Comparison of ENCODE assay signal across 8 cellular contexts in genomic region chr10:102450374-102451104, GRCh38. TPM values are rescaled to one million over a fixed set of nuclear protein-coding genes. Genes with fewer than 3 reads are reported as not detected.
DNase-seq lines count a peak whose midpoint lies in the region; ATAC-seq, FAIRE-seq and TF ChIP-seq lines count a peak whose summit lies in the region.

No MANE protein-coding gene starts in this region.

- H3K9me3 Mint-ChIP-seq in astrocyte (ENCODE audit: unreplicated experiment), result no peaks in the 10 kb centered on the region

- H3K27ac Mint-ChIP-seq in astrocyte (ENCODE audit: unreplicated experiment), result no peak overlapping the region

- no peaks in the 10 kb centered on the region for H3K79me2 ChIP-seq in astrocyte (ENCODE audit: insufficient read depth, low read length)

- H3K36me3 Mint-ChIP-seq in astrocyte (ENCODE audit: low read depth, unreplicated experiment), result peaks cover 2% of the 10 kb centered on the region

- TF ChIP-seq CTCF in astrocyte (IDR thresholded peaks at IDR 0.05; ENCODE audit: insufficient read depth, low read depth, low read length) (no peak), retinal pigment epithelial cell (conservative IDR thresholded peaks at IDR 0.05; ENCODE audit: low read depth, low read length) (no peak)

- H4K20me1 ChIP-seq in astrocyte (ENCODE audit: insufficient read depth, low read length), result no peaks in the 10 kb centered on the region

- ATAC-seq in GM18498 (IDR thresholded peaks at IDR 0.05; ENCODE audit: unreplicated experiment) (peak; percentile 81), HG02798 (IDR thresholded peaks at IDR 0.05; ENCODE audit: poor library complexity, unreplicated experiment) (peak; percentile 81), GM18870 (IDR thresholded peaks at IDR 0.05; ENCODE audit: unreplicated experiment) (no peak)

- H2AFZ ChIP-seq in astrocyte (ENCODE audit: low read depth, low read length), result peak overlapping the region; percentile 90

- FAIRE-seq in astrocyte (lab: Jason Lieb, UNC), result no peak

- H3K27me3 ChIP-seq in astrocyte (ENCODE audit: insufficient read depth, low read length), result no peaks in the 10 kb centered on the region

- H3K9ac ChIP-seq in astrocyte (ENCODE audit: low read length), result peak overlapping the region; percentile 74

- peak overlapping the region; percentile 69 for H3K4me3 ChIP-seq in astrocyte (ENCODE audit: insufficient read depth, low read depth, low read length)
- peak overlapping the region; percentile 49 for H3K4me3 ChIP-seq in retinal pigment epithelial cell (ENCODE audit: low read length)

- H3K4me1 Mint-ChIP-seq in astrocyte (ENCODE audit: low read depth, unreplicated experiment), result peaks cover 20% of the 10 kb centered on the region

- H3K27me3 Mint-ChIP-seq in astrocyte (ENCODE audit: low read depth, unreplicated experiment), result no peaks in the 10 kb centered on the region

- no peaks in the 10 kb centered on the region for H3K36me3 ChIP-seq in astrocyte (ENCODE audit: insufficient read depth, low read length)

- H3K4me3 Mint-ChIP-seq in astrocyte (ENCODE audit: unreplicated experiment), result peak overlapping the region; percentile 92

- peaks cover 23% of the 10 kb centered on the region for H3K4me1 ChIP-seq in astrocyte (ENCODE audit: insufficient read depth, low read length)

- DNase-seq in NCI-H146 (lab: John Stamatoyannopoulos, UW), result peak; percentile 97
- peak; percentile 81 for DNase-seq in T-helper 22 cell (ENCODE audit: low read depth)
- peak; percentile 62 for DNase-seq in astrocyte (ENCODE audit: low read depth)
- peak; percentile 57 to 73 for DNase-seq in hippocampal formation (lab: John Stamatoyannopoulos, UW)
- no peak for DNase-seq in retinal pigment epithelial cell (ENCODE audit: low read depth)

- H3K27ac ChIP-seq in astrocyte (ENCODE audit: low read depth, low read length), result no peak overlapping the region

- H3K4me2 ChIP-seq in astrocyte (ENCODE audit: low read length), result peak overlapping the region; percentile 99

- no peaks in the 10 kb centered on the region for H3K9me3 ChIP-seq in astrocyte (ENCODE audit: insufficient read depth, low read depth, low read length)

RNA-seq across cellular contexts. Expression of gene C10orf95, which starts 0.8 kb away (rescaled TPM):
- 0.19 and 0.20 TPM in 2 replicates for total RNA-seq in astrocyte

RNA-seq across cellular contexts. Expression of gene CUEDC2, which starts 18.2 kb away (rescaled TPM):
- 46.9 and 49.1 TPM in 2 replicates for total RNA-seq in astrocyte

RNA-seq across cellular contexts. Expression of gene FBXL15, which starts 29.9 kb away (rescaled TPM):
- total RNA-seq in astrocyte, result 8.6 and 11.0 TPM in 2 replicates

RNA-seq across cellular contexts. Expression of gene PSD, which starts 32.0 kb away (rescaled TPM):
- total RNA-seq in astrocyte, result 8.8 and 11.7 TPM in 2 replicates

RNA-seq across cellular contexts. Expression of gene ACTR1A, which starts 52.0 kb away (rescaled TPM):
- 145 and 155 TPM in 2 replicates for total RNA-seq in astrocyte
